Comparison of ENCODE assay signal across 16 cellular contexts in genomic region chr9:86175743-86176456, GRCh38.
DNase-seq lines count a peak whose midpoint lies in the region; ATAC-seq and TF ChIP-seq lines count a peak whose summit lies in the region.
"Had no signal": no experiment of that assay in that cellular context is flagged by ENCODE, and none has a peak within 500 bp of the region (broad histone marks: within the 10 kb centered on the region; RNA-seq: fewer than 3 reads in every experiment).

No MANE protein-coding gene starts in this region.

- H3K27me3 Mint-ChIP-seq in WTC11 (ENCODE audit: low read depth), result no peaks in the 10 kb centered on the region

- peak; percentile 43 for DNase-seq in Daoy (ENCODE audit: low read depth)
- DNase-seq in NCI-H1092 (lab: John Stamatoyannopoulos, UW), result peak; percentile 89
- DNase-seq in NCI-H2227 treated with DMSO at 0.1 percent for 48 hours (lab: John Stamatoyannopoulos, UW), result peak; percentile 4
- DNase-seq in WTC11 (ENCODE audit: low spot score), result no peak
- DNase-seq in activated T-cell treated with anti-CD3 and anti-CD28 coated beads, Interleukin-2, amount 50 U/mL, for 48 hours, result no peak
- no peak for DNase-seq in stimulated activated CD4-positive, alpha-beta T cell treated with anti-CD3 and anti-CD28 coated beads, Interleukin-1b, Interleukin-23, amount 100 ng/mL, for 48 hours
- DNase-seq: activated CD4-positive, alpha-beta T cell treated with anti-CD3 and anti-CD28 coated beads for 48 hours; activated CD8-positive, alpha-beta memory T cell treated with anti-CD3 and anti-CD28 coated beads, Interleukin-2, amount 50 U/mL, for 4 hours; effector memory CD8-positive, alpha-beta T cell; GOT3; IMR-90; NCI-H526; right cardiac atrium; stimulated activated naive B cell treated with anti-CD40 and anti-IgM and Interleukin-4, amounts not matched to agents 10 μg/mL and 1 μg/mL and 100 μg/mL, for 72 hours had no signal

- H3K27ac Mint-ChIP-seq in WTC11, result peak overlapping the region; percentile 20; the same call in 1 of the 2 replicates
- H3K27ac Mint-ChIP-seq: B cell; effector memory CD8-positive, alpha-beta T cell; stimulated activated naive B cell treated with anti-CD40 and anti-IgM and Interleukin-4, amounts not matched to agents 10 μg/mL and 1 μg/mL and 100 μg/mL, for 72 hours had no signal

- H3K4me3 Mint-ChIP-seq in WTC11, result no peak overlapping the region
- H3K4me3 Mint-ChIP-seq: B cell; effector memory CD8-positive, alpha-beta T cell; stimulated activated naive B cell treated with anti-CD40 and anti-IgM and Interleukin-4, amounts not matched to agents 10 μg/mL and 1 μg/mL and 100 μg/mL, for 72 hours had no signal

- POLR2A ChIA-PET in WTC11 (lab: Charles Lee), result no interaction called here

- CTCF ChIA-PET in WTC11 (lab: Charles Lee), result interaction anchor here (1.3 to 2.4 kb wide), 2 partner anchors 26 to 140 kb away, joined by 4 to 10 read pairs; no protein-coding TSS in a partner anchor

- no peak for TF ChIP-seq CTCF in WTC11 (IDR thresholded peaks at IDR 0.05)

- peak; percentile 47; the same call in 1 of the 2 replicates for ATAC-seq in WTC11
- ATAC-seq in activated CD4-positive, CD25-positive, alpha-beta regulatory T cell treated with anti-CD3 and anti-CD28 coated beads, Interleukin-2, amount 50 U/mL, for 24 hours, result no peak
- ATAC-seq: effector memory CD8-positive, alpha-beta T cell; right cardiac atrium; stimulated activated naive B cell treated with anti-CD40 and anti-IgM and Interleukin-4, amounts not matched to agents 10 μg/mL and 1 μg/mL and 100 μg/mL, for 72 hours had no signal

- no peaks in the 10 kb centered on the region for H3K36me3 Mint-ChIP-seq in WTC11
- H3K36me3 Mint-ChIP-seq: stimulated activated naive B cell treated with anti-CD40 and anti-IgM and Interleukin-4, amounts not matched to agents 10 μg/mL and 1 μg/mL and 100 μg/mL, for 72 hours had no signal

- H3K9me3 Mint-ChIP-seq in WTC11, result no peaks in the 10 kb centered on the region

- H3K4me1 Mint-ChIP-seq in WTC11, result peaks cover 27% of the 10 kb centered on the region
- H3K4me1 Mint-ChIP-seq: B cell; stimulated activated naive B cell treated with anti-CD40 and anti-IgM and Interleukin-4, amounts not matched to agents 10 μg/mL and 1 μg/mL and 100 μg/mL, for 72 hours had no signal

TF ChIP-seq in WTC11, 78 proteins besides CTCF, POLR2A, EP300 and RAD21:
- no peak for TF ChIP-seq IRF1 (CRISPR knock-in tag; IDR thresholded peaks at IDR 0.05)

Comparison
In these comparisons a context has a peak if more than half of its experiments do, and no peak if none do; other contexts are left out.
1. DNase-seq: peak in Daoy (single experiment), NCI-H1092 (single experiment) and NCI-H2227 treated with DMSO at 0.1 percent for 48 hours (single experiment); none in WTC11 (single experiment), activated T-cell treated with anti-CD3 and anti-CD28 coated beads, Interleukin-2, amount 50 U/mL, for 48 hours (0 of 2) and stimulated activated CD4-positive, alpha-beta T cell treated with anti-CD3 and anti-CD28 coated beads, Interleukin-1b, Interleukin-23, amount 100 ng/mL, for 48 hours (single experiment).